8 cellular contexts compared by ENCODE assay signal in the genomic region with DNA sequence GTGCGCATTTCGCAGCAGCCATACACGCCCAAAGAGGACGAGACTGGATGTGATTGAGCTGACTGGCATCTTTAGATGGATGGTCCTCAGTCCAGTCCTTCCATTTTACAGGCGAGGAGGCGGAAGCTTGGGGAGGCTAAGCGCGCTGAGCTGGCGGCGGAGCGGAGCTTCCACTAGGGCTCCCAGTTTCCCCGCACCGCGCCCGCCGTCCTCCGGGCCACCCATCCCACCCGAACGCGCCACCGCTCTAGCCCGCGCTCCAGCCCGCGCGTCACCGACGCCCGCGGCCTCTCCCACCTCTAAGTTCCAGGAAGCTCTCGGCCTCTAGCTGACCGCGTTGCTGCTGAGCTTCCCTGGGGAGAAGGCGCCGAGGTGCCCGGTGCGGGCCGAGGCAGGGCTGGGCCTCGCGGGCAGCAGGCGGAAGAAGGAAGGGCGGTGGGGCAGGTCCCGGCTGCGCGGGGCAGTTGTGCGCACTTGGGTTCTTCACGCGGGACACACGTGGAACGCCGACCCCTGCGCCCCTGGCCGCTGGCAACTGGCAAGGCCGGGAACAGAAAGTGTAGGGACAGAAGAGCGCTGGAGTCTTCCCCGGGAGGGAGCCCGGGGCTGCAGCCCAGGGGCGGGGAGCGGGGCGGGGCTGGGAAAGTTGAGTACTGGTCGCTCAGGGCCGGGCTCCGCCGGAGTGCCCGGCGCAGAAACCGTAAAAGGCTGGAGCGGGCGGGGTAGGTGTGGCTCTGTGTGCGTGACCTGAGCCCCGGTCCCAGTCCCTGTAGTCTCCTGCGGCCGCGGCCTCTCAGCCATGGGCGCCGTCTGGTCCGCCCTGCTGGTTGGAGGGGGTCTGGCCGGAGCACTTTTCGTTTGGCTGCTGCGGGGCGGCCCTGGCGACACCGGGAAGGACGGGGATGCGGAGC. TPM values are rescaled to one million over a fixed set of nuclear protein-coding genes. Genes with fewer than 3 reads are reported as not detected.
DNase-seq lines count a peak whose midpoint lies in the region; ATAC-seq, FAIRE-seq and TF ChIP-seq lines count a peak whose summit lies in the region.

Gene STBD1, plus strand, starts transcription at position 763 of the 911 bp plus-strand sequence. Its CDS starts 37 bp downstream, at position 800.

- H3K4me1 Mint-ChIP-seq in activated naive CD4-positive, alpha-beta T cell treated with anti-CD3 and anti-CD28 coated beads, Interleukin-2, amount 50 U/mL, for 24 hours = peaks cover 28% of the 10 kb centered on the region
- H3K4me1 Mint-ChIP-seq in nephron progenitor cell = peaks cover 33% of the 10 kb centered on the region

- H3K36me3 ChIP-seq in H7 (replicated peaks; ENCODE audit: control insufficient read depth, insufficient read depth, low read length) = peaks cover 2% of the 10 kb centered on the region; the same call in 1 of the 2 replicates
- peaks cover 19% of the 10 kb centered on the region for H3K36me3 ChIP-seq in NT2/D1 (ENCODE audit: insufficient read depth, insufficient read length, low read length)
- peaks cover 0 to 17% of the 10 kb centered on the region in 2 donors for H3K36me3 ChIP-seq in gastroesophageal sphincter

- ATAC-seq in gastroesophageal sphincter (peak; percentile 88), HG03196 (IDR thresholded peaks at IDR 0.05; ENCODE audit: unreplicated experiment) (no peak)

- peak; percentile 38 to 40 for TF ChIP-seq POLR2A in gastroesophageal sphincter (IDR thresholded peaks at IDR 0.05)

- peak; percentile 37 for FAIRE-seq in urothelium cell line (lab: Jason Lieb, UNC)

- H3K4me1 ChIP-seq in NT2/D1 (ENCODE audit: insufficient read depth, insufficient read length) (peaks cover 2% of the 10 kb centered on the region), gastroesophageal sphincter (peaks cover 0 to 57% (median 0%) of the 10 kb centered on the region in 3 donors)

- no peaks in the 10 kb centered on the region for H3K27me3 Mint-ChIP-seq in activated naive CD4-positive, alpha-beta T cell treated with anti-CD3 and anti-CD28 coated beads, Interleukin-2, amount 50 U/mL, for 24 hours
- H3K27me3 Mint-ChIP-seq in nephron progenitor cell (ENCODE audit: low read depth, poor library complexity) = peaks cover 26% of the 10 kb centered on the region

- peak within 1 kb of the TSS; percentile 92 for H3K9ac ChIP-seq in NT2/D1 (ENCODE audit: insufficient read length, low read depth)

- no peaks in the 10 kb centered on the region for H3K36me3 Mint-ChIP-seq in activated naive CD4-positive, alpha-beta T cell treated with anti-CD3 and anti-CD28 coated beads, Interleukin-2, amount 50 U/mL, for 24 hours
- H3K36me3 Mint-ChIP-seq in nephron progenitor cell (ENCODE audit: low read depth) = peaks cover 20% of the 10 kb centered on the region

- H3K9me3 ChIP-seq in NT2/D1 (ENCODE audit: insufficient read depth, low read length) (no peaks in the 10 kb centered on the region), gastroesophageal sphincter (no peaks in the 10 kb centered on the region)

- TF ChIP-seq CTCF in C4-2B (conservative IDR thresholded peaks at IDR 0.05) (no peak), gastroesophageal sphincter (IDR thresholded peaks at IDR 0.05) (peak in 1 of 4 experiments; percentile 23), nephron progenitor cell (IDR thresholded peaks at IDR 0.05) (no peak)

- H3K27ac Mint-ChIP-seq in activated naive CD4-positive, alpha-beta T cell treated with anti-CD3 and anti-CD28 coated beads, Interleukin-2, amount 50 U/mL, for 24 hours = no peak within 1 kb of the TSS
- H3K27ac Mint-ChIP-seq in nephron progenitor cell = no peak within 1 kb of the TSS

- peak within 1 kb of the TSS; percentile 78 for H3K4me3 Mint-ChIP-seq in activated naive CD4-positive, alpha-beta T cell treated with anti-CD3 and anti-CD28 coated beads, Interleukin-2, amount 50 U/mL, for 24 hours
- H3K4me3 Mint-ChIP-seq in nephron progenitor cell = peak within 1 kb of the TSS; percentile 91

- H3K27ac ChIP-seq in C4-2B (peak within 1 kb of the TSS; percentile 83), gastroesophageal sphincter (peak within 1 kb of the TSS; percentile 45 to 94 (median 94))

- 0% methylated on average over 3 of the region's 85 CpGs; no CpG with 5 or more reads in 1 of the 2 donors for WGBS in gastroesophageal sphincter (ENCODE audit: low coverage in 1 of 2), 2 donors

- no peak for TF ChIP-seq EP300 in gastroesophageal sphincter (IDR thresholded peaks at IDR 0.05)

- peak within 1 kb of the TSS; percentile 77 for H3K4me3 ChIP-seq in H7 (ENCODE audit: insufficient read depth, low read depth, low read length)
- peak within 1 kb of the TSS; percentile 78 for H3K4me3 ChIP-seq in NT2/D1 (ENCODE audit: insufficient read length, low read depth)
- peak within 1 kb of the TSS; percentile 42 to 90 for H3K4me3 ChIP-seq in gastroesophageal sphincter

- no peaks in the 10 kb centered on the region for H3K9me3 Mint-ChIP-seq in activated naive CD4-positive, alpha-beta T cell treated with anti-CD3 and anti-CD28 coated beads, Interleukin-2, amount 50 U/mL, for 24 hours
- H3K9me3 Mint-ChIP-seq in nephron progenitor cell = no peaks in the 10 kb centered on the region

- H3K27me3 ChIP-seq in H7 (ENCODE audit: control insufficient read depth, insufficient read depth, low read length) (peaks cover 26% of the 10 kb centered on the region), NT2/D1 (ENCODE audit: insufficient read depth, insufficient read length) (peaks cover 16% of the 10 kb centered on the region), gastroesophageal sphincter (no peaks in the 10 kb centered on the region)

- DNase-seq in H7 (peak; percentile 93), NT2/D1 (ENCODE audit: low read depth, low spot score) (peak; percentile 32), nephron progenitor cell (peak; percentile 90), urothelium cell line (ENCODE audit: low spot score) (peak; percentile 79)

RNA-seq across cellular contexts. Expression of gene STBD1, which starts in this region (rescaled TPM):
- 1.6 and 1.7 TPM in 2 replicates for total RNA-seq in H7 (2014; rRNA removed; shearing (Covaris generic))
- 10 to 100 TPM; 18.1 to 25.4 (median 22.2) TPM for total RNA-seq in gastroesophageal sphincter

Comparison
In these comparisons a context has a peak if more than half of its experiments do, and no peak if none do; other contexts are left out.
1. DNase-seq: peak in every context shown above with its lines; median percentile 93 in H7; 90 in nephron progenitor cell; 79 in urothelium cell line; 32 in NT2/D1.